Comparison of ENCODE assay signal across 9 cellular contexts in the genomic region with DNA sequence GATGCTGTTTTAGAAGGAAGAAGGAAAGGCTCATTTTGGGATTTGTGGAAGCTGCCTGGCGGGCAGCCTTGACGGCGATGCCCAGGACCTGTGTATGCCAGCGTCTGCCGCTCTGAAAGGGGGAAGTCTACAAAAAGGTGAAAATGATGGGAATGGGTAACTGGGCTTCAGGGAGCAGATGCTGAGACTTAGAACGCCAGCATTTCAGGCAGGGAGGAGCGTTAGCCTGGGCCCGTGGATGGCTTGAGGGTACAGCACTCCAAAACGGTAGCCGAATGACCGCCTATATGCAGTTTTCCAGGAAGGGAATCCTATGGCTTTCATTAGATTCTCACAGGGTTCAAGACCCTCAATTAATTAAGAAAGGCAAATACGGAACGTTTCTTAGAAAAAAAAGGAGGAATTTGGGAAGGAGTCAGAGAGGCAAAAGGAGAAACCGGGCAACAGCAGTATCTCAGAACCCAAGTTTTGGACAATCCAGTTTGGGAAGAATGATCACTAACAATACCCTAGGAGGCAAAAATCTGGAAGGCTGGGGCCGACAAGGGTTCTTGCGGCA. TPM values are rescaled to one million over a fixed set of nuclear protein-coding genes. Genes with fewer than 3 reads are reported as not detected.
DNase-seq lines count a peak whose midpoint lies in the region; ATAC-seq and TF ChIP-seq lines count a peak whose summit lies in the region.
"Had no signal": no experiment of that assay in that cellular context is flagged by ENCODE, and none has a peak within 500 bp of the region (broad histone marks: within the 10 kb centered on the region; RNA-seq: fewer than 3 reads in every experiment).

No MANE protein-coding gene starts in this region.

- no peaks in the 10 kb centered on the region for H3K9me3 Mint-ChIP-seq in activated naive CD8-positive, alpha-beta T cell treated with anti-CD3 and anti-CD28 coated beads for 36 hours

- in situ Hi-C loops in HAP-1 (cut with MboI; ENCODE audit: low sequenced_read_pairs): no loop called here

- peak overlapping the region; percentile 90 for H3K4me3 Mint-ChIP-seq in activated naive CD8-positive, alpha-beta T cell treated with anti-CD3 and anti-CD28 coated beads for 36 hours

- peak overlapping the region; percentile 94 for H3K27ac ChIP-seq in hepatocyte

- TF ChIP-seq CTCF in hepatocyte (IDR thresholded peaks at IDR 0.05; ENCODE audit: poor library complexity): no peak

- no peaks in the 10 kb centered on the region for H3K36me3 Mint-ChIP-seq in activated naive CD8-positive, alpha-beta T cell treated with anti-CD3 and anti-CD28 coated beads for 36 hours

- H3K4me2 ChIP-seq in hepatocyte: peak overlapping the region; percentile 91

- no peaks in the 10 kb centered on the region for H3K9me3 ChIP-seq in HAP-1
- no peaks in the 10 kb centered on the region for H3K9me3 ChIP-seq in hepatocyte (ENCODE audit: low read depth)

- intact Hi-C loops in sciatic nerve (cut with DNase I): no loop called here

- H3K27me3 Mint-ChIP-seq in activated naive CD8-positive, alpha-beta T cell treated with anti-CD3 and anti-CD28 coated beads for 36 hours: no peaks in the 10 kb centered on the region

- no peaks in the 10 kb centered on the region for H3K9me2 ChIP-seq in hepatocyte (replicated peaks; ENCODE audit: insufficient read depth)

- H3K4me3 ChIP-seq in HAP-1: peak overlapping the region; percentile 75
- peak overlapping the region; percentile 75 for H3K4me3 ChIP-seq in hepatocyte

- WGBS in hepatocyte (ENCODE audit: low lambda C conversion rate, missing lambda C conversion rate): 23% methylated on average over 16 of the region's 16 CpGs

- peaks cover 42% of the 10 kb centered on the region for H3K79me2 ChIP-seq in hepatocyte

- H3K36me3 ChIP-seq in HAP-1 (replicated peaks) (no peaks in the 10 kb centered on the region), hepatocyte (replicated peaks; ENCODE audit: insufficient read depth, low read depth) (no peaks in the 10 kb centered on the region)

- H2AFZ ChIP-seq in hepatocyte: peak overlapping the region; percentile 95

- peak; percentile 14 for DNase-seq in AG08395 (ENCODE audit: low spot score)
- DNase-seq in HAP-1 (ENCODE audit: low spot score in 2 of 2): peak; percentile 10 to 12
- no peak for DNase-seq in activated naive CD8-positive, alpha-beta T cell treated with anti-CD3 and anti-CD28 coated beads for 36 hours
- no peak for DNase-seq in hepatocyte (ENCODE audit: low spot score)
- peak; percentile 58 for DNase-seq in sciatic nerve (ENCODE audit: low spot score)
- no peak for DNase-seq in middle frontal gyrus (ENCODE audit: extremely low spot score, low spot score)

- H4K20me1 ChIP-seq in hepatocyte (ENCODE audit: insufficient read depth, poor library complexity, severe bottlenecking): no peaks in the 10 kb centered on the region

- H3K4me1 ChIP-seq in HAP-1 (peaks cover 12% of the 10 kb centered on the region), hepatocyte (ENCODE audit: insufficient read depth) (peaks cover 27% of the 10 kb centered on the region)

- peak overlapping the region; percentile 88 for H3K27ac Mint-ChIP-seq in activated naive CD8-positive, alpha-beta T cell treated with anti-CD3 and anti-CD28 coated beads for 36 hours

- H3K27me3 ChIP-seq in HAP-1 (ENCODE audit: low read depth) (no peaks in the 10 kb centered on the region), hepatocyte (no peaks in the 10 kb centered on the region)

- peaks cover 30% of the 10 kb centered on the region for H3K4me1 Mint-ChIP-seq in activated naive CD8-positive, alpha-beta T cell treated with anti-CD3 and anti-CD28 coated beads for 36 hours

- ATAC-seq in sciatic nerve (peak; percentile 33), GM21381 (IDR thresholded peaks at IDR 0.05; ENCODE audit: unreplicated experiment) (no peak), GM21390 (IDR thresholded peaks at IDR 0.05; ENCODE audit: unreplicated experiment) (no peak)

RNA-seq across cellular contexts. Expression of a gene that starts 0.7 kb away (rescaled TPM):
- 10 to 100 TPM in 1 of 2 experiments, 1 to 10 TPM in 1; 9.7 to 10.5 TPM for total RNA-seq in activated naive CD8-positive, alpha-beta T cell treated with anti-CD3 and anti-CD28 coated beads for 36 hours
- total RNA-seq in hepatocyte (65.9 and 92.4 TPM in 2 replicates), sciatic nerve (7.6 TPM)
- 57.3 and 68.6 TPM in 2 replicates for polyA plus RNA-seq in hepatocyte

RNA-seq across cellular contexts. Expression of a gene that starts 22.7 kb away (rescaled TPM):
- not detected for total RNA-seq in activated naive CD8-positive, alpha-beta T cell treated with anti-CD3 and anti-CD28 coated beads for 36 hours
- total RNA-seq in hepatocyte (1.4 TPM in 1 of 2 replicates, not detected in the other), sciatic nerve (not detected)
- polyA plus RNA-seq in hepatocyte: 0.97 and 1.8 TPM in 2 replicates
- total RNA-seq: renal cortical epithelial cell had no signal

RNA-seq across cellular contexts. Expression of a gene that starts 35.8 kb away (rescaled TPM):
- total RNA-seq in activated naive CD8-positive, alpha-beta T cell treated with anti-CD3 and anti-CD28 coated beads for 36 hours: 1 to 10 TPM; 1.5 to 1.8 TPM
- total RNA-seq in hepatocyte: 4.3 and 7.4 TPM in 2 replicates
- 0.91 and 2.7 TPM in 2 replicates for polyA plus RNA-seq in hepatocyte
- total RNA-seq in sciatic nerve: 11.7 TPM

Comparison
In these comparisons a context has a peak if more than half of its experiments do, and no peak if none do; other contexts are left out.
1. DNase-seq: peak in AG08395 (single experiment), HAP-1 (2 of 2) and sciatic nerve (single experiment); none in activated naive CD8-positive, alpha-beta T cell treated with anti-CD3 and anti-CD28 coated beads for 36 hours (single experiment), hepatocyte (single experiment) and middle frontal gyrus (single experiment).